Comparison of ENCODE assay signal across 1 cellular context in genomic region chr4:127782275-127783025, GRCh38.
A peak's percentile ranks its signal among the peaks of the same experiment; 100 is the strongest.
TF ChIP-seq lines count a peak whose summit lies in the region.

Gene HSPA4L (plus strand): TSS chr4:127782322. CDS start chr4:127782551, 229 bp downstream.

TF ChIP-seq in GM12878, 131 proteins besides CTCF, POLR2A, EP300 and RAD21 (continued from another document):
- TF ChIP-seq, protein P1, sequence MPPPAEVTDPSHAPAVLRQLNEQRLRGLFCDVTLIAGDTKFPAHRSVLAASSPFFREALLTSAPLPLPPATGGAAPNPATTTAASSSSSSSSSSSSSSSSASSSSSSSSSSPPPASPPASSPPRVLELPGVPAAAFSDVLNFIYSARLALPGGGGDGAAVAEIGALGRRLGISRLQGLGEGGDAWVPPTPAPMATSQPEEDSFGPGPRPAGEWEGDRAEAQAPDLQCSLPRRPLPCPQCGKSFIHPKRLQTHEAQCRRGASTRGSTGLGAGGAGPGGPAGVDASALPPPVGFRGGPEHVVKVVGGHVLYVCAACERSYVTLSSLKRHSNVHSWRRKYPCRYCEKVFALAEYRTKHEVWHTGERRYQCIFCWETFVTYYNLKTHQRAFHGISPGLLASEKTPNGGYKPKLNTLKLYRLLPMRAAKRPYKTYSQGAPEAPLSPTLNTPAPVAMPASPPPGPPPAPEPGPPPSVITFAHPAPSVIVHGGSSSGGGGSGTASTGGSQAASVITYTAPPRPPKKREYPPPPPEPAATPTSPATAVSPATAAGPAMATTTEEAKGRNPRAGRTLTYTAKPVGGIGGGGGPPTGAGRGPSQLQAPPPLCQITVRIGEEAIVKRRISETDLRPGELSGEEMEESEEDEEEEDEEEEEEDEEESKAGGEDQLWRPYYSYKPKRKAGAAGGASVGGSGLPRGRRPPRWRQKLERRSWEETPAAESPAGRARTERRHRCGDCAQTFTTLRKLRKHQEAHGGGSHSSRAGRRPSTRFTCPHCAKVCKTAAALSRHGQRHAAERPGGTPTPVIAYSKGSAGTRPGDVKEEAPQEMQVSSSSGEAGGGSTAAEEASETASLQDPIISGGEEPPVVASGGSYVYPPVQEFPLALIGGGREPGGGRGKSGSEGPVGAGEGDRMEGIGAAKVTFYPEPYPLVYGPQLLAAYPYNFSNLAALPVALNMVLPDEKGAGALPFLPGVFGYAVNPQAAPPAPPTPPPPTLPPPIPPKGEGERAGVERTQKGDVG (CRISPR knock-in tag; IDR thresholded peaks at IDR 0.05) = no peak
- TF ChIP-seq SMAD5 (IDR thresholded peaks at IDR 0.05; ENCODE audit: low read depth) = no peak; the same call in 1 of the 2 replicates
- TF ChIP-seq IRF3 (IDR thresholded peaks at IDR 0.05) = no peak
- TF ChIP-seq, protein P2, sequence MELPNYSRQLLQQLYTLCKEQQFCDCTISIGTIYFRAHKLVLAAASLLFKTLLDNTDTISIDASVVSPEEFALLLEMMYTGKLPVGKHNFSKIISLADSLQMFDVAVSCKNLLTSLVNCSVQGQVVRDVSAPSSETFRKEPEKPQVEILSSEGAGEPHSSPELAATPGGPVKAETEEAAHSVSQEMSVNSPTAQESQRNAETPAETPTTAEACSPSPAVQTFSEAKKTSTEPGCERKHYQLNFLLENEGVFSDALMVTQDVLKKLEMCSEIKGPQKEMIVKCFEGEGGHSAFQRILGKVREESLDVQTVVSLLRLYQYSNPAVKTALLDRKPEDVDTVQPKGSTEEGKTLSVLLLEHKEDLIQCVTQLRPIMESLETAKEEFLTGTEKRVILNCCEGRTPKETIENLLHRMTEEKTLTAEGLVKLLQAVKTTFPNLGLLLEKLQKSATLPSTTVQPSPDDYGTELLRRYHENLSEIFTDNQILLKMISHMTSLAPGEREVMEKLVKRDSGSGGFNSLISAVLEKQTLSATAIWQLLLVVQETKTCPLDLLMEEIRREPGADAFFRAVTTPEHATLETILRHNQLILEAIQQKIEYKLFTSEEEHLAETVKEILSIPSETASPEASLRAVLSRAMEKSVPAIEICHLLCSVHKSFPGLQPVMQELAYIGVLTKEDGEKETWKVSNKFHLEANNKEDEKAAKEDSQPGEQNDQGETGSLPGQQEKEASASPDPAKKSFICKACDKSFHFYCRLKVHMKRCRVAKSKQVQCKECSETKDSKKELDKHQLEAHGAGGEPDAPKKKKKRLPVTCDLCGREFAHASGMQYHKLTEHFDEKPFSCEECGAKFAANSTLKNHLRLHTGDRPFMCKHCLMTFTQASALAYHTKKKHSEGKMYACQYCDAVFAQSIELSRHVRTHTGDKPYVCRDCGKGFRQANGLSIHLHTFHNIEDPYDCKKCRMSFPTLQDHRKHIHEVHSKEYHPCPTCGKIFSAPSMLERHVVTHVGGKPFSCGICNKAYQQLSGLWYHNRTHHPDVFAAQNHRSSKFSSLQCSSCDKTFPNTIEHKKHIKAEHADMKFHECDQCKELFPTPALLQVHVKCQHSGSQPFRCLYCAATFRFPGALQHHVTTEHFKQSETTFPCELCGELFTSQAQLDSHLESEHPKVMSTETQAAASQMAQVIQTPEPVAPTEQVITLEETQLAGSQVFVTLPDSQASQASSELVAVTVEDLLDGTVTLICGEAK (IDR thresholded peaks at IDR 0.05; ENCODE audit: borderline replicate concordance) = peak; percentile 28; the same call in 1 of the 2 replicates
- no peak for TF ChIP-seq BRCA1 (IDR thresholded peaks at IDR 0.05; ENCODE audit: low read depth, low read length)
- no peak for TF ChIP-seq SMAD1 (IDR thresholded peaks at IDR 0.05; ENCODE audit: low read depth, partially characterized antibody)
- TF ChIP-seq MXI1 (IDR thresholded peaks at IDR 0.05; ENCODE audit: low read depth, low read length) = peak; percentile 42
